17 cellular contexts compared by ENCODE assay signal in genomic region chr10:61834519-61834918, GRCh38.
DNase-seq lines count a peak whose midpoint lies in the region; ATAC-seq and TF ChIP-seq lines count a peak whose summit lies in the region.
"Had no signal": no experiment of that assay in that cellular context is flagged by ENCODE, and none has a peak within 500 bp of the region (broad histone marks: within the 10 kb centered on the region; RNA-seq: fewer than 3 reads in every experiment).

No MANE protein-coding gene starts in this region.

- H3K9ac ChIP-seq in SK-N-SH, result no peak overlapping the region

- no peaks in the 10 kb centered on the region for H4K20me1 ChIP-seq in SK-N-SH (ENCODE audit: insufficient read depth)
- H4K20me1 ChIP-seq in osteoblast (ENCODE audit: insufficient read depth, low read length), result no peaks in the 10 kb centered on the region

- no peaks in the 10 kb centered on the region for H3K9me3 Mint-ChIP-seq in MCF 10A (ENCODE audit: unreplicated experiment)
- H3K9me3 Mint-ChIP-seq: CD4-positive, CD25-positive, alpha-beta regulatory T cell had no signal

- no peak for ATAC-seq in SK-N-SH treated with all-trans-retinoic acid at 6 μM for 48 hours
- ATAC-seq in HG03520 (IDR thresholded peaks at IDR 0.05; ENCODE audit: unreplicated experiment), result no peak
- no peak for ATAC-seq in GM18517 (IDR thresholded peaks at IDR 0.05; ENCODE audit: unreplicated experiment)
- no peak for ATAC-seq in stimulated activated naive CD8-positive, alpha-beta T cell treated with anti-CD3 and anti-CD28 coated beads, Interleukin-15, Interleukin-2, amounts not matched to agents 100 U/mL and 50 U/mL, for 24 hours
- ATAC-seq in HG02763 (IDR thresholded peaks at IDR 0.05; ENCODE audit: unreplicated experiment), result no peak

- H3K27me3 Mint-ChIP-seq in MCF 10A (ENCODE audit: insufficient read depth, unreplicated experiment), result no peaks in the 10 kb centered on the region
- H3K27me3 Mint-ChIP-seq: activated CD4-positive, alpha-beta T cell treated with anti-CD3 and anti-CD28 coated beads for 36 hours; CD4-positive, CD25-positive, alpha-beta regulatory T cell had no signal

- intact Hi-C loops in MCF 10A (cut with micrococcal nuclease), result loop anchor here (2.0 to 10.0 kb wide), 3 partner anchors 410 to 690 kb away; no protein-coding TSS in a partner anchor

- H3K36me3 Mint-ChIP-seq in MCF 10A (ENCODE audit: insufficient read depth, unreplicated experiment), result no peaks in the 10 kb centered on the region
- H3K36me3 Mint-ChIP-seq: CD4-positive, CD25-positive, alpha-beta regulatory T cell had no signal

- peaks cover 21% of the 10 kb centered on the region for H3F3A ChIP-seq in SK-N-SH (replicated peaks; ENCODE audit: insufficient read depth)

- CTCF ChIA-PET in SK-N-SH (lab: Yijun Ruan, JAX), result interaction anchor here (0.7 to 2.4 kb wide), 14 partner anchors 8 to 693 kb away, joined by 3 to 13 read pairs (median 4); no protein-coding TSS in a partner anchor
- CTCF ChIA-PET in MCF 10A (lab: Yijun Ruan, JAX), result interaction anchor here (0.6 to 3.3 kb wide), 12 partner anchors 8 to 693 kb away, joined by 3 to 40 read pairs (median 4); no protein-coding TSS in a partner anchor

- H3K36me3 ChIP-seq in SK-N-SH (replicated peaks in 1 of 2; ENCODE audit: control insufficient read depth in 1 of 2, insufficient read depth in 2 of 2, low read length in 1 of 2) (no peaks in the 10 kb centered on the region), osteoblast (ENCODE audit: insufficient read depth, low read length) (no peaks in the 10 kb centered on the region)
- H3K36me3 ChIP-seq: transverse colon had no signal

- H3K79me2 ChIP-seq in SK-N-SH (ENCODE audit: insufficient read depth), result no peaks in the 10 kb centered on the region
- H3K79me2 ChIP-seq in osteoblast (ENCODE audit: insufficient read depth, low read length), result no peaks in the 10 kb centered on the region

- H3K27ac ChIP-seq in SK-N-SH (ENCODE audit: low read depth in 2 of 2, low read length in 1 of 2), result peak overlapping the region; percentile 89 to 93; a peak in 3 of 4 replicates
- H3K27ac ChIP-seq in osteoblast (ENCODE audit: low read depth, low read length), result peak overlapping the region; percentile 68

- POLR2A ChIA-PET in SK-N-SH (lab: Yijun Ruan, JAX) (no interaction called here), MCF 10A (lab: Yijun Ruan, JAX) (interaction anchor here (0.7 to 6.2 kb wide), 4 partner anchors 65 to 83 kb away, joined by 3 to 118 read pairs (median 4); partner anchors contain the start of gene ARID5B)

- H3K9me3 ChIP-seq in SK-N-SH, result no peaks in the 10 kb centered on the region
- H3K9me3 ChIP-seq in osteoblast (ENCODE audit: low read depth, low read length), result no peaks in the 10 kb centered on the region
- H3K9me3 ChIP-seq: transverse colon had no signal

- TF ChIP-seq CTCF in SK-N-SH (IDR thresholded peaks at IDR 0.05), result no peak
- no peak for TF ChIP-seq CTCF in MCF 10A (IDR thresholded peaks at IDR 0.05; ENCODE audit: unreplicated experiment)
- TF ChIP-seq CTCF in osteoblast (IDR thresholded peaks at IDR 0.05; ENCODE audit: extremely low read depth, low read depth, low read length), result no peak

- no peak for TF ChIP-seq EP300 in SK-N-SH (IDR thresholded peaks at IDR 0.05; ENCODE audit: borderline replicate concordance in 1 of 2, low read depth in 1 of 2, low read length in 1 of 2)

- H2AFZ ChIP-seq in SK-N-SH (ENCODE audit: low read depth), result peak overlapping the region; percentile 61; the same call in 1 of the 2 replicates
- peak overlapping the region; percentile 72 for H2AFZ ChIP-seq in osteoblast (ENCODE audit: low read length)

- H3K4me3 ChIP-seq in SK-N-SH (ENCODE audit: low read depth in 2 of 2, low read length in 1 of 2) (no peak overlapping the region), osteoblast (ENCODE audit: insufficient read depth, low read length) (no peak overlapping the region)
- H3K4me3 ChIP-seq: A549, transverse colon had no signal

- BruUV-seq in MCF 10A (replicated peaks; lab: Mats Ljungman, UMichigan), result no TSS peak

- 100% methylated on average over 1 of the region's 1 CpG for WGBS in SK-N-SH (ENCODE audit: low lambda C conversion rate)

- no peaks in the 10 kb centered on the region for H3K9me2 ChIP-seq in SK-N-SH

- no peak overlapping the region for H3K4me3 Mint-ChIP-seq in MCF 10A (ENCODE audit: unreplicated experiment)
- H3K4me3 Mint-ChIP-seq: activated CD4-positive, alpha-beta T cell treated with anti-CD3 and anti-CD28 coated beads for 36 hours; CD4-positive, CD25-positive, alpha-beta regulatory T cell had no signal

- no peak for DNase-seq in SK-N-SH
- no peak for DNase-seq in MCF 10A (ENCODE audit: unreplicated experiment)
- DNase-seq in osteoblast (ENCODE audit: insufficient read length, low spot score, missing footprints), result no peak
- no peak for DNase-seq in stimulated activated naive CD8-positive, alpha-beta T cell treated with anti-CD3 and anti-CD28 coated beads, Interleukin-15, Interleukin-2, amounts not matched to agents 100 U/mL and 50 U/mL, for 24 hours
- DNase-seq: anterior cingulate cortex; DMS79 treated with DMSO at 0.1 percent for 48 hours; NCI-H446 treated with DMSO at 0.1 percent for 48 hours; Right ventricle myocardium superior; stimulated activated CD4-positive, alpha-beta T cell treated with anti-CD3 and anti-CD28 coated beads, Interleukin-2, amount 100 ng/mL, for 48 hours had no signal

- H3K4me2 ChIP-seq in SK-N-SH (peak overlapping the region; percentile 71; the same call in 1 of the 2 replicates), osteoblast (ENCODE audit: insufficient read depth, low read length) (no peak overlapping the region)

- no peaks in the 10 kb centered on the region for H3K27me3 ChIP-seq in SK-N-SH (ENCODE audit: insufficient read depth)
- H3K27me3 ChIP-seq in osteoblast (ENCODE audit: insufficient read depth, low read length), result no peaks in the 10 kb centered on the region
- H3K27me3 ChIP-seq: transverse colon had no signal

- peak overlapping the region; percentile 83 for H3K27ac Mint-ChIP-seq in MCF 10A (ENCODE audit: low read depth, unreplicated experiment)
- H3K27ac Mint-ChIP-seq: CD4-positive, CD25-positive, alpha-beta regulatory T cell had no signal

- H3K4me1 Mint-ChIP-seq in MCF 10A (ENCODE audit: insufficient read depth, unreplicated experiment), result peaks cover 31% of the 10 kb centered on the region

- peaks cover 21 to 29% of the 10 kb centered on the region in 2 experiments for H3K4me1 ChIP-seq in SK-N-SH (ENCODE audit: control insufficient read depth in 1 of 2, insufficient read depth in 2 of 2, low read depth in 1 of 2, low read length in 1 of 2)
- H3K4me1 ChIP-seq in osteoblast (ENCODE audit: insufficient read depth, low read length), result peaks cover 40% of the 10 kb centered on the region

- no peak for TF ChIP-seq RAD21 in SK-N-SH (IDR thresholded peaks at IDR 0.05; ENCODE audit: low read length)

TF ChIP-seq in SK-N-SH, 30 proteins besides CTCF, POLR2A, EP300 and RAD21 (continues in another document):
- TF ChIP-seq USF1 (IDR thresholded peaks at IDR 0.05; ENCODE audit: borderline replicate concordance, low read depth) (no peak), NFIC (IDR thresholded peaks at IDR 0.05; ENCODE audit: borderline replicate concordance) (no peak), FOXJ3 (CRISPR knock-in tag; IDR thresholded peaks at IDR 0.05) (no peak), USF2 (IDR thresholded peaks at IDR 0.05; ENCODE audit: borderline replicate concordance, low read depth, low read length) (no peak)

TF ChIP-seq in SK-N-SH treated with all-trans-retinoic acid at 6 μM for 48 hours, 23 proteins besides CTCF, POLR2A, EP300 and RAD21:
- TF ChIP-seq SNAI2 (CRISPR knock-in tag; IDR thresholded peaks at IDR 0.05) (no peak), ZFP3 (CRISPR knock-in tag; IDR thresholded peaks at IDR 0.05) (no peak)
